ENCODE assay signal across 18 cellular contexts in the genomic region with DNA sequence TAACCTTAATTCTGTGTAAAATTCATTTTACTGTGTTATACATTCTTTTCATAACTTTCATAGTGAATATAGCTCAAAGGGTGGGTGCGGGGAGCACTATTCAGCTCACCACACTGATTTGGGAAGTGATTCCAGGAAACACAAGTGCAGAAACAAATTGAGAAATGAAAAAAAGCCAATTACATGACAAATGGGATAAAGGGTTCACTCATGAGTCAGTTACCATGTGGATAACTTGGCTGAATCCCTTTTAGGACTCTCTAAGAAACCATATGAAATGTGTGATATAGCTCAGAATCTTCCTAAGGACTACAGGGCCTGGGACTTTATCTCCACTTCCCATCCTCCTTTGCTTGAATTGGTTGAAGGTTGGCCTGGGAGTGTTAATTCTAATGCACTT. TPM values are rescaled to one million over a fixed set of nuclear protein-coding genes. Genes with fewer than 3 reads are reported as not detected.
DNase-seq lines count a peak whose midpoint lies in the region; ATAC-seq and TF ChIP-seq lines count a peak whose summit lies in the region.
"Had no signal": no experiment of that assay in that cellular context is flagged by ENCODE, and none has a peak within 500 bp of the region (broad histone marks: within the 10 kb centered on the region; RNA-seq: fewer than 3 reads in every experiment).

No MANE protein-coding gene starts in this region.

- peaks cover 18% of the 10 kb centered on the region for H3K79me2 ChIP-seq in osteoblast (ENCODE audit: insufficient read depth, low read length)

- TF ChIP-seq CTCF in osteoblast (IDR thresholded peaks at IDR 0.05; ENCODE audit: extremely low read depth, low read depth, low read length), result no peak
- no peak for TF ChIP-seq CTCF in GM13976 (IDR thresholded peaks at IDR 0.05; ENCODE audit: borderline replicate concordance, control extremely low read depth, extremely low read depth, insufficient read depth, missing control alignments)

- H3K4me3 Mint-ChIP-seq in central memory CD8-positive, alpha-beta T cell, result no peak overlapping the region
- H3K4me3 Mint-ChIP-seq: CD4-positive, alpha-beta T cell had no signal

- ATAC-seq in central memory CD8-positive, alpha-beta T cell (replicated peaks; ENCODE audit: extremely low read depth, poor library complexity, severe bottlenecking), result no peak
- ATAC-seq in GM19328 (IDR thresholded peaks at IDR 0.05; ENCODE audit: unreplicated experiment) (no peak), HG03354 (IDR thresholded peaks at IDR 0.05; ENCODE audit: poor library complexity, severe bottlenecking, unreplicated experiment) (no peak)
- ATAC-seq: A549, GM12878 had no signal

- peak overlapping the region; percentile 60 to 98 (median 71) for H3K4me2 ChIP-seq in BLaER1 treated with 17β-estradiol and CSF1 and Interleukin-3, amounts not matched to agents 10 nM and 100 nM
- H3K4me2 ChIP-seq in osteoblast (ENCODE audit: insufficient read depth, low read length), result peak overlapping the region; percentile 6
- H3K4me2 ChIP-seq: A549 had no signal

- peak overlapping the region; percentile 38 for H3K27ac Mint-ChIP-seq in central memory CD8-positive, alpha-beta T cell (ENCODE audit: low read depth)

- peaks cover 36% of the 10 kb centered on the region for H3K36me3 Mint-ChIP-seq in central memory CD8-positive, alpha-beta T cell (ENCODE audit: insufficient read depth)

- H3K4me1 Mint-ChIP-seq in central memory CD8-positive, alpha-beta T cell, result peaks cover 44% of the 10 kb centered on the region

- DNase-seq in HCEC 1CT (peak; percentile 32), osteoblast (ENCODE audit: insufficient read length, low spot score, missing footprints) (no peak), GM13976 (ENCODE audit: low spot score) (no peak)
- DNase-seq in central memory CD8-positive, alpha-beta T cell (ENCODE audit: low spot score in 2 of 2), result no peak
- DNase-seq: CD4-positive, alpha-beta T cell; DMS79 treated with DMSO at 0.1 percent for 48 hours; NCI-H1417; NCI-H187 treated with DMSO at 0.1 percent for 48 hours; NCI-H69; OCI-M1 had no signal

- H2AFZ ChIP-seq in osteoblast (ENCODE audit: low read length), result no peak overlapping the region

- no peaks in the 10 kb centered on the region for H3K27me3 Mint-ChIP-seq in central memory CD8-positive, alpha-beta T cell
- H3K27me3 Mint-ChIP-seq: CD4-positive, alpha-beta T cell had no signal

- H3K4me1 ChIP-seq in BLaER1 treated with 17β-estradiol and CSF1 and Interleukin-3, amounts not matched to agents 10 nM and 100 nM, result peaks cover 45 to 63% (median 54%) of the 10 kb centered on the region in 10 experiments
- peaks cover 32% of the 10 kb centered on the region for H3K4me1 ChIP-seq in osteoblast (ENCODE audit: insufficient read depth, low read length)

- no peak overlapping the region for H3K4me3 ChIP-seq in BLaER1 treated with 17β-estradiol and CSF1 and Interleukin-3, amounts not matched to agents 10 nM and 100 nM
- no peak overlapping the region for H3K4me3 ChIP-seq in osteoblast (ENCODE audit: insufficient read depth, low read length)
- H3K4me3 ChIP-seq: A549, GM12878, SJSA1 had no signal

- no peaks in the 10 kb centered on the region for H3K9me3 Mint-ChIP-seq in central memory CD8-positive, alpha-beta T cell
- H3K9me3 Mint-ChIP-seq: CD4-positive, alpha-beta T cell had no signal

- in situ Hi-C loops in GM13976 (cut with MboI; ENCODE audit: low sequenced_read_pairs, unreplicated experiment), result no loop called here

- H3K36me3 ChIP-seq in BLaER1 treated with 17β-estradiol and CSF1 and Interleukin-3, amounts not matched to agents 10 nM and 100 nM, result peaks cover 4 to 28% (median 8%) of the 10 kb centered on the region in 11 experiments
- H3K36me3 ChIP-seq in osteoblast (ENCODE audit: insufficient read depth, low read length), result peaks cover 17% of the 10 kb centered on the region

- H3K27me3 ChIP-seq in BLaER1 treated with 17β-estradiol and CSF1 and Interleukin-3, amounts not matched to agents 10 nM and 100 nM, result no peaks in the 10 kb centered on the region
- no peaks in the 10 kb centered on the region for H3K27me3 ChIP-seq in osteoblast (ENCODE audit: insufficient read depth, low read length)
- H3K27me3 ChIP-seq: SJSA1 had no signal

- H3K9ac ChIP-seq in BLaER1 treated with 17β-estradiol and CSF1 and Interleukin-3, amounts not matched to agents 10 nM and 100 nM, result no peak overlapping the region

- no peaks in the 10 kb centered on the region for H3K9me3 ChIP-seq in BLaER1 treated with 17β-estradiol and CSF1 and Interleukin-3, amounts not matched to agents 10 nM and 100 nM (replicated peaks in 1 of 11)
- H3K9me3 ChIP-seq in osteoblast (ENCODE audit: low read depth, low read length), result no peaks in the 10 kb centered on the region
- H3K9me3 ChIP-seq: A549, SJSA1 had no signal

- H4K20me1 ChIP-seq in BLaER1 treated with 17β-estradiol and CSF1 and Interleukin-3, amounts not matched to agents 10 nM and 100 nM, result peaks cover 0 to 13% (median 6%) of the 10 kb centered on the region in 11 experiments; a peak in 11 of 22 replicates
- peaks cover 8% of the 10 kb centered on the region for H4K20me1 ChIP-seq in osteoblast (ENCODE audit: insufficient read depth, low read length)

- peak overlapping the region in 6 of 11 experiments; percentile 6 to 53 (median 32); a peak in 5 of 22 replicates for H3K27ac ChIP-seq in BLaER1 treated with 17β-estradiol and CSF1 and Interleukin-3, amounts not matched to agents 10 nM and 100 nM
- no peak overlapping the region for H3K27ac ChIP-seq in osteoblast (ENCODE audit: low read depth, low read length)
- H3K27ac ChIP-seq: A549, HL-60, SJSA1 had no signal

RNA-seq across cellular contexts. Expression of a gene that starts 3.1 kb away (rescaled TPM):
- 10.5 and 11.5 TPM in 2 replicates for total RNA-seq in osteoblast

RNA-seq across cellular contexts. Expression of a gene that starts 14.3 kb away (rescaled TPM):
- 21.5 and 21.7 TPM in 2 replicates for total RNA-seq in osteoblast

RNA-seq across cellular contexts. Expression of a gene that starts 45.5 kb away (rescaled TPM):
- under 0.01 TPM in 2 replicates for total RNA-seq in osteoblast
- total RNA-seq: CD4-positive, alpha-beta T cell; H4; SJSA1 had no signal

RNA-seq across cellular contexts. Expression of a gene that starts 52.6 kb away (rescaled TPM):
- total RNA-seq in osteoblast, result 25.3 and 26.2 TPM in 2 replicates
